ENCODE assay signal across 1 cellular context in genomic region chr3:4977001-4977888, GRCh38.
TF ChIP-seq lines count a peak whose summit lies in the region.

No MANE protein-coding gene starts in this region.

TF ChIP-seq in K562, 482 proteins besides CTCF, POLR2A, EP300 and RAD21 (continued from another document and continues in another):
- TF ChIP-seq, protein P1, sequence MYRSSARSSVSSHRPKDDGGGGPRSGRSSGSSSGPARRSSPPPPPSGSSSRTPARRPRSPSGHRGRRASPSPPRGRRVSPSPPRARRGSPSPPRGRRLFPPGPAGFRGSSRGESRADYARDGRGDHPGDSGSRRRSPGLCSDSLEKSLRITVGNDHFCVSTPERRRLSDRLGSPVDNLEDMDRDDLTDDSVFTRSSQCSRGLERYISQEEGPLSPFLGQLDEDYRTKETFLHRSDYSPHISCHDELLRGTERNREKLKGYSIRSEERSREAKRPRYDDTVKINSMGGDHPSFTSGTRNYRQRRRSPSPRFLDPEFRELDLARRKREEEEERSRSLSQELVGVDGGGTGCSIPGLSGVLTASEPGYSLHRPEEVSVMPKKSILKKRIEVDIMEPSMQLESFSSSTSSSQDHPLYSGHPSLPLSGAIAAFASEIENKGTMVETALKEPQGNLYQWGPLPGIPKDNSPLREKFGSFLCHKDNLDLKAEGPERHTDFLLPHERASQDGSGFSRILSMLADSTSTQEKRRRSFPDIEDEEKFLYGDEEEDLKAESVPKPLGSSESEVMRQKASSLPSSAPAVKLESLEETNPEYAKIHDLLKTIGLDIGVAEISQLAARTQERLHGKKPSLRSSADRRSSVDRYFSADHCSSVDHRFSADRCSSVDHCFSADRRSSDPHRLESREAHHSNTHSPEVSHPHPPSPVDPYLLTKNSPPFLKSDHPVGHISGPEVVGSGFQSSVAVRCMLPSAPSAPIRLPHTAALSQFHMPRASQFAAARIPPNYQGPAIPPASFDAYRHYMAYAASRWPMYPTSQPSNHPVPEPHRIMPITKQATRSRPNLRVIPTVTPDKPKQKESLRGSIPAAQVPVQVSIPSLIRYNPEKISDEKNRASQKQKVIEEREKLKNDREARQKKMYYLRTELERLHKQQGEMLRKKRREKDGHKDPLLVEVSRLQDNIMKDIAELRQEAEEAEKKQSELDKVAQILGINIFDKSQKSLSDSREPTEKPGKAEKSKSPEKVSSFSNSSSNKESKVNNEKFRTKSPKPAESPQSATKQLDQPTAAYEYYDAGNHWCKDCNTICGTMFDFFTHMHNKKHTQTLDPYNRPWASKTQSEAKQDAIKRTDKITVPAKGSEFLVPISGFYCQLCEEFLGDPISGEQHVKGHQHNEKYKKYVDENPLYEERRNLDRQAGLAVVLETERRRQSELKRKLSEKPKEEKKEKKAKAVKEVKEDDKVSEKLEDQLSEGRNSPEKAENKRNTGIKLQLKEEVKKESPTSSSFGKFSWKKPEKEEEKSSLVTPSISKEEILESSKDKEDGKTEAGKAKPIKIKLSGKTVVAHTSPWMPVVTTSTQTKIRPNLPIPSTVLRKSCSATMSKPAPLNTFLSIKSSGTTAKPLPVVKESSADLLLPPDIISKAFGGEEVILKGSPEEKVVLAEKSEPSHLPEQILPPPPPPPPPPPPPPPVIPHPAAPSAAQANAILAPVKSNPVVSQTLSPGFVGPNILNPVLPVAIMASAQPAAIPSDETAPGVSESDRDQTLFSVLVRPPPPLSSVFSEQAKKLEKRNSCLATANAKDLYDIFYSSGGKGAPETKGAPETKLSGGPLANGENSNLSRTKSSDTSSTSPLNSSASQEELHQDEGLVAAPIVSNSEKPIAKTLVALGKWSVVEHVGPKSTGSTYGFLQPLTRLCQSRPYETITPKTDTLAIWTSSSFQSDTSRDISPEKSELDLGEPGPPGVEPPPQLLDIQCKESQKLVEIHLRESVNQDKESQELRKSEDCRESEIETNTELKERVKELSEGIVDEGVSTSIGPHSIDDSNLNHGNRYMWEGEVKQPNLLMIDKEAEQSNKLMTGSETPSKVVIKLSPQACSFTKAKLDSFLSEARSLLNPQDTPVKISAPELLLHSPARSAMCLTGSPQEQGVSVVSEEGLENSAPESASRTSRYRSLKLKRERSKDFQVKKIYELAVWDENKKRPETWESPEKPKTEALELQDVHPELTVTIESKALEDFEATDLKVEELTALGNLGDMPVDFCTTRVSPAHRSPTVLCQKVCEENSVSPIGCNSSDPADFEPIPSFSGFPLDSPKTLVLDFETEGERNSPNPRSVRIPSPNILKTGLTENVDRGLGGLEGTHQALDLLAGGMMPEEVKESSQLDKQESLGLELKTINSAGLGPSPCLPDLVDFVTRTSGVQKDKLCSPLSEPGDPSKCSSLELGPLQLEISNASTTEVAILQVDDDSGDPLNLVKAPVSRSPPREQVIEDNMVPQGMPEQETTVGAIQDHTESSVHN (IDR thresholded peaks at IDR 0.05; ENCODE audit: borderline replicate concordance in 1 of 2, low read depth in 1 of 2) = peak in 1 of 2 experiments; percentile 94; a peak in 2 of 4 replicates
- TF ChIP-seq ZMIZ1 (IDR thresholded peaks at IDR 0.05; ENCODE audit: low read depth in 2 of 2, low read length in 2 of 2) (peak in 1 of 2 experiments; percentile 73; a peak in 1 of 4 replicates), HNRNPK (IDR thresholded peaks at IDR 0.05; ENCODE audit: low read depth, low read length, poor library complexity, severe bottlenecking) (no peak), KDM4B (IDR thresholded peaks at IDR 0.05; ENCODE audit: borderline replicate concordance in 2 of 2, low read depth in 1 of 2) (0 out of 4 replicates have a peak, but pooled peaks of 1 of the 2 experiments have one; percentile 52), FOXK2 (conservative IDR thresholded peaks at IDR 0.05 in 1 of 2, IDR thresholded peaks at IDR 0.05 in 1 of 2; ENCODE audit: low read depth in 2 of 2) (peak; percentile 18 to 53; a peak in 2 of 4 replicates), PBX2 (CRISPR knock-in tag; IDR thresholded peaks at IDR 0.05; ENCODE audit: low read depth) (no peak), PBX2 (tag; conservative IDR thresholded peaks at IDR 0.05; ENCODE audit: low read depth) (peak; percentile 50; the same call in 1 of the 2 replicates), BACH1 (tag; IDR thresholded peaks at IDR 0.05) (no peak), TEAD2 (tag; IDR thresholded peaks at IDR 0.05) (peak; percentile 44; the same call in 1 of the 2 replicates), CSDE1 (IDR thresholded peaks at IDR 0.05) (no peak), SREBF1 (IDR thresholded peaks at IDR 0.05; ENCODE audit: borderline replicate concordance, low read depth, low read length) (peak; percentile 38; the same call in 1 of the 2 replicates), ZFP36 (IDR thresholded peaks at IDR 0.05; ENCODE audit: low read depth, low read length, partially characterized antibody) (peak; percentile 48), ESRRA (IDR thresholded peaks at IDR 0.05; ENCODE audit: borderline replicate concordance, low read depth) (peak; percentile 95), SOX6 (IDR thresholded peaks at IDR 0.05) (peak; percentile 86), CAMTA2 (CRISPR knock-in tag; conservative IDR thresholded peaks at IDR 0.05) (peak; percentile 62; the same call in 1 of the 2 replicates), ZNF707 (CRISPR knock-in tag; conservative IDR thresholded peaks at IDR 0.05) (peak; percentile 22; the same call in 1 of the 2 replicates), ILK (tag; IDR thresholded peaks at IDR 0.05; ENCODE audit: borderline replicate concordance, low read depth) (no peak), E2F3 (CRISPR knock-in tag; IDR thresholded peaks at IDR 0.05) (peak; percentile 69), NFATC3 (IDR thresholded peaks at IDR 0.05) (peak; percentile 62; the same call in 1 of the 2 replicates), SAP30 (IDR thresholded peaks at IDR 0.05; ENCODE audit: borderline replicate concordance, insufficient read depth, low read depth, low read length, poor library complexity, severe bottlenecking) (peak; percentile 46), MCM7 (IDR thresholded peaks at IDR 0.05) (no peak), HMG20A (CRISPR knock-in tag; conservative IDR thresholded peaks at IDR 0.05) (peak; percentile 14; the same call in 1 of the 2 replicates), HEY1 (CRISPR knock-in tag; IDR thresholded peaks at IDR 0.05; ENCODE audit: borderline replicate concordance) (peak; percentile 80; the same call in 1 of the 2 replicates), GABPA (tag; conservative IDR thresholded peaks at IDR 0.05; ENCODE audit: low read depth) (no peak), TAL1 (IDR thresholded peaks at IDR 0.05) (peak; percentile 63), ZBTB9 (CRISPR knock-in tag; IDR thresholded peaks at IDR 0.05) (peak; percentile 39), FOXJ3 (CRISPR knock-in tag; IDR thresholded peaks at IDR 0.05) (no peak), EHMT2 (IDR thresholded peaks at IDR 0.05) (peak; percentile 41; the same call in 1 of the 2 replicates), MTA3 (IDR thresholded peaks at IDR 0.05; ENCODE audit: borderline replicate concordance) (peak; percentile 85), NR2C1 (IDR thresholded peaks at IDR 0.05) (no peak), NR2C1 (tag; IDR thresholded peaks at IDR 0.05) (peak; percentile 84), SRF (CRISPR knock-in tag; IDR thresholded peaks at IDR 0.05) (peak in 1 of 2 experiments; percentile 80; a peak in 1 of 4 replicates), CTBP1 (IDR thresholded peaks at IDR 0.05; ENCODE audit: borderline replicate concordance) (peak; percentile 49; the same call in 1 of the 2 replicates), NR1H2 (CRISPR knock-in tag; IDR thresholded peaks at IDR 0.05) (0 out of 2 replicates have a peak, but pooled peaks have one; percentile 45), ZBTB8A (IDR thresholded peaks at IDR 0.05; ENCODE audit: partially characterized antibody) (no peak), SMARCA4 (IDR thresholded peaks at IDR 0.05) (peak; percentile 81), ATF3 (IDR thresholded peaks at IDR 0.05) (no peak), ATF3 (CRISPR knock-in tag; conservative IDR thresholded peaks at IDR 0.05) (peak; percentile 74), ZBTB17 (CRISPR knock-in tag; IDR thresholded peaks at IDR 0.05) (peak; percentile 46; the same call in 1 of the 2 replicates), SMAD4 (CRISPR knock-in tag; conservative IDR thresholded peaks at IDR 0.05) (peak; percentile 75), KAT7 (CRISPR knock-in tag; IDR thresholded peaks at IDR 0.05; ENCODE audit: borderline replicate concordance) (no peak), RHOXF2B (CRISPR knock-in tag; conservative IDR thresholded peaks at IDR 0.05) (0 out of 2 replicates have a peak, but pooled peaks have one; percentile 9), RBM22 (IDR thresholded peaks at IDR 0.05; ENCODE audit: low read depth, low read length, poor library complexity, severe bottlenecking) (no peak)
- TF ChIP-seq, protein P2, sequence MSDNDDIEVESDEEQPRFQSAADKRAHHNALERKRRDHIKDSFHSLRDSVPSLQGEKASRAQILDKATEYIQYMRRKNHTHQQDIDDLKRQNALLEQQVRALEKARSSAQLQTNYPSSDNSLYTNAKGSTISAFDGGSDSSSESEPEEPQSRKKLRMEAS (CRISPR knock-in tag; IDR thresholded peaks at IDR 0.05) = peak; percentile 29; the same call in 1 of the 2 replicates
- TF ChIP-seq, protein P3, sequence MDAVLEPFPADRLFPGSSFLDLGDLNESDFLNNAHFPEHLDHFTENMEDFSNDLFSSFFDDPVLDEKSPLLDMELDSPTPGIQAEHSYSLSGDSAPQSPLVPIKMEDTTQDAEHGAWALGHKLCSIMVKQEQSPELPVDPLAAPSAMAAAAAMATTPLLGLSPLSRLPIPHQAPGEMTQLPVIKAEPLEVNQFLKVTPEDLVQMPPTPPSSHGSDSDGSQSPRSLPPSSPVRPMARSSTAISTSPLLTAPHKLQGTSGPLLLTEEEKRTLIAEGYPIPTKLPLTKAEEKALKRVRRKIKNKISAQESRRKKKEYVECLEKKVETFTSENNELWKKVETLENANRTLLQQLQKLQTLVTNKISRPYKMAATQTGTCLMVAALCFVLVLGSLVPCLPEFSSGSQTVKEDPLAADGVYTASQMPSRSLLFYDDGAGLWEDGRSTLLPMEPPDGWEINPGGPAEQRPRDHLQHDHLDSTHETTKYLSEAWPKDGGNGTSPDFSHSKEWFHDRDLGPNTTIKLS (IDR thresholded peaks at IDR 0.05; ENCODE audit: borderline replicate concordance, low read depth) = peak; percentile 29; the same call in 1 of the 2 replicates
